12 cellular contexts compared by ENCODE assay signal in the genomic region with DNA sequence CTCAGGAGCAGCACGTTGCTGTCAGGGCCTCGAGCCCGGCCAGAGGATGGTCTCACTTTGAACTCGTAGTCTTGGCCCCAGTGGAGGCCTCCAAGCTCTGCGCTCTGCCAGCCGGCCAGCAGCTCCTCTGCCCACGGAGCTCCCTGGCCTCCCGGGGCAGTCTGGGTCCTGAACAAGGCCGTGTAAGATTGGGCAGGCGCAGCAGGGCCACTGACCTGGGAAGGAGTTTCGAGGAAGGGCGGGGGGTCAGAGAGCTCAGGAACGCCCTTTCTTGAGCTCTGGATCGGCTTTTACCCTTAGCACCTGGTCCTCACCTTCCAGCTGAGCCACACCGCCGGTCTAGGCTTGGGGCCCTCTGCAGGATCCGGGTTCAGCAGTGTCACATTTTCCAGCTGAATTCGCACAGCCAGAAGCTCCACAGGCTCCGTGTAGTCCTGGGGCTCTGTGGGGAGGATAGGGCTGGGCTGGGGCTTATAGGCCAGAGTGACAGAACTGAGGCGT. TPM values are rescaled to one million over a fixed set of nuclear protein-coding genes. Genes with fewer than 3 reads are reported as not detected.
DNase-seq lines count a peak whose midpoint lies in the region; TF ChIP-seq lines count a peak whose summit lies in the region.
"Had no signal": no experiment of that assay in that cellular context is flagged by ENCODE, and none has a peak within 500 bp of the region (broad histone marks: within the 10 kb centered on the region; RNA-seq: fewer than 3 reads in every experiment).

No MANE protein-coding gene starts in this region.

- intact Hi-C loops in MCF 10A (cut with micrococcal nuclease): no loop called here
- intact Hi-C loops in mammary epithelial cell (cut with micrococcal nuclease): no loop called here

- H3K36me3 Mint-ChIP-seq in MCF 10A (ENCODE audit: insufficient read depth, unreplicated experiment): peaks cover 5% of the 10 kb centered on the region
- no peaks in the 10 kb centered on the region for H3K36me3 Mint-ChIP-seq in nephron progenitor cell (ENCODE audit: low read depth)
- H3K36me3 Mint-ChIP-seq: CD8-positive, alpha-beta memory T cell; type B pancreatic cell had no signal

- H3K27me3 ChIP-seq in mammary epithelial cell (ENCODE audit: insufficient read depth, low read length) (no peaks in the 10 kb centered on the region), suprapubic skin (no peaks in the 10 kb centered on the region)
- H3K27me3 ChIP-seq: SJSA1 had no signal

- H3K9me3 Mint-ChIP-seq in MCF 10A (ENCODE audit: unreplicated experiment) (no peaks in the 10 kb centered on the region), nephron progenitor cell (no peaks in the 10 kb centered on the region)
- H3K9me3 Mint-ChIP-seq: CD8-positive, alpha-beta memory T cell; type B pancreatic cell had no signal

- DNase-seq in MCF 10A (ENCODE audit: unreplicated experiment): no peak
- no peak for DNase-seq in mammary epithelial cell
- no peak for DNase-seq in suprapubic skin (ENCODE audit: low spot score in 2 of 2)
- DNase-seq in nephron progenitor cell: no peak
- DNase-seq: activated naive CD4-positive, alpha-beta T cell treated with Interleukin-2 at 50 U/mL for 16 hours; CD8-positive, alpha-beta memory T cell had no signal

- WGBS in mammary epithelial cell (ENCODE audit: low coverage, missing lambda C conversion rate): 98% methylated on average over 15 of the region's 20 CpGs
- 80% methylated on average over 6 of the region's 20 CpGs for WGBS in suprapubic skin

- no peak overlapping the region for H2AFZ ChIP-seq in mammary epithelial cell (ENCODE audit: low read depth, low read length)

- no peak overlapping the region for H3K4me3 ChIP-seq in mammary epithelial cell (replicated peaks in 1 of 3; ENCODE audit: insufficient read depth in 1 of 3, low read depth in 2 of 3, low read length in 3 of 3)
- peak overlapping the region; percentile 30 for H3K4me3 ChIP-seq in suprapubic skin
- H3K4me3 ChIP-seq: SJSA1 had no signal

- CTCF ChIA-PET in MCF 10A (lab: Yijun Ruan, JAX): interaction anchor here (0.7 to 1.0 kb wide), 2 partner anchors 19 to 76 kb away, joined by 3 to 4 read pairs; no protein-coding TSS in a partner anchor
- CTCF ChIA-PET in mammary epithelial cell (lab: Charles Lee; ENCODE audit: low non-redundant PET): interaction anchor here (0.8 kb wide), 1 partner anchor 24 kb away, joined by 4 read pairs; no protein-coding TSS in a partner anchor

- TF ChIP-seq POLR2A in suprapubic skin (IDR thresholded peaks at IDR 0.05): no peak

- BruUV-seq in MCF 10A (replicated peaks; lab: Mats Ljungman, UMichigan): no TSS peak
- BruUV-seq in mammary epithelial cell (replicated peaks; lab: Mats Ljungman, UMichigan): no TSS peak

- no peak overlapping the region for H3K27ac ChIP-seq in mammary epithelial cell (ENCODE audit: insufficient read depth, low read depth, low read length)
- H3K27ac ChIP-seq in suprapubic skin: no peak overlapping the region
- H3K27ac ChIP-seq: neutrophil had no signal

- H3K4me3 Mint-ChIP-seq in MCF 10A (ENCODE audit: unreplicated experiment): no peak overlapping the region
- H3K4me3 Mint-ChIP-seq in nephron progenitor cell: no peak overlapping the region
- H3K4me3 Mint-ChIP-seq: CD8-positive, alpha-beta memory T cell; type B pancreatic cell had no signal

- dilution Hi-C loops in mammary epithelial cell (cut with HindIII; ENCODE audit: low sequenced_read_pairs): no loop called here

- no peaks in the 10 kb centered on the region for H3K27me3 Mint-ChIP-seq in MCF 10A (ENCODE audit: insufficient read depth, unreplicated experiment)
- peaks cover 22% of the 10 kb centered on the region for H3K27me3 Mint-ChIP-seq in nephron progenitor cell (ENCODE audit: low read depth, poor library complexity)

- H3K79me2 ChIP-seq in mammary epithelial cell (ENCODE audit: insufficient read depth, low read length): no peaks in the 10 kb centered on the region

- no peaks in the 10 kb centered on the region for H4K20me1 ChIP-seq in mammary epithelial cell (ENCODE audit: insufficient read depth, low read length)

- H3K36me3 ChIP-seq in mammary epithelial cell (ENCODE audit: insufficient read depth, low read length) (no peaks in the 10 kb centered on the region), suprapubic skin (no peaks in the 10 kb centered on the region)
- H3K36me3 ChIP-seq: neutrophil, SJSA1 had no signal

- H3K4me2 ChIP-seq in mammary epithelial cell (ENCODE audit: insufficient read depth, low read depth, low read length): no peak overlapping the region

- POLR2A ChIA-PET in MCF 10A (lab: Yijun Ruan, JAX): interaction anchor here (0.7 kb wide), 1 partner anchor 11 kb away, joined by 3 read pairs; no protein-coding TSS in a partner anchor

- peaks cover 49% of the 10 kb centered on the region for H3K4me1 ChIP-seq in mammary epithelial cell (ENCODE audit: insufficient read depth, low read length)
- peaks cover 53% of the 10 kb centered on the region for H3K4me1 ChIP-seq in suprapubic skin

- H3K27ac Mint-ChIP-seq in MCF 10A (ENCODE audit: low read depth, unreplicated experiment): peak overlapping the region; percentile 92
- H3K27ac Mint-ChIP-seq in nephron progenitor cell: no peak overlapping the region
- H3K27ac Mint-ChIP-seq: type B pancreatic cell had no signal

- no peak for TF ChIP-seq EP300 in suprapubic skin (IDR thresholded peaks at IDR 0.05)

- TF ChIP-seq CTCF in MCF 10A (IDR thresholded peaks at IDR 0.05; ENCODE audit: unreplicated experiment) (no peak), mammary epithelial cell (conservative IDR thresholded peaks at IDR 0.05 in 1 of 2, IDR thresholded peaks at IDR 0.05 in 1 of 2; ENCODE audit: extremely low read depth in 1 of 2, insufficient read depth in 1 of 2, low read depth in 1 of 2, low read length in 2 of 2) (no peak), suprapubic skin (IDR thresholded peaks at IDR 0.05) (no peak), nephron progenitor cell (IDR thresholded peaks at IDR 0.05) (no peak)

- H3K9ac ChIP-seq in mammary epithelial cell (ENCODE audit: insufficient read depth, low read length): no peak overlapping the region

- in situ Hi-C loops in mammary epithelial cell (cut with MboI; ENCODE audit: low sequenced_read_pairs in 2 of 2): loop anchor here (5.0 to 10.0 kb wide), 2 partner anchors 49 to 57 kb away; a partner anchor contains a TSS

- H3K9me3 ChIP-seq in mammary epithelial cell (replicated peaks; ENCODE audit: insufficient read depth, low read length) (no peaks in the 10 kb centered on the region), suprapubic skin (no peaks in the 10 kb centered on the region)
- H3K9me3 ChIP-seq: neutrophil, SJSA1 had no signal

- peaks cover 45% of the 10 kb centered on the region for H3K4me1 Mint-ChIP-seq in MCF 10A (ENCODE audit: insufficient read depth, unreplicated experiment)
- peaks cover 55% of the 10 kb centered on the region for H3K4me1 Mint-ChIP-seq in nephron progenitor cell

RNA-seq across cellular contexts. Expression of a gene that starts 2.1 kb away (rescaled TPM):
- total RNA-seq in MCF 10A (2022) (10.6 and 14.2 TPM in 2 replicates), mammary epithelial cell (1 to 10 TPM in 1 of 2 donors, under 1 TPM in 1; 0.33 to 2.0 TPM), suprapubic skin (10 to 100 TPM in 2 of 4 donors, 1 to 10 TPM in 2; 2.5 to 18.7 (median 9.6) TPM)
- polyA plus RNA-seq in mammary epithelial cell: 4.9 TPM
- polyA minus RNA-seq in mammary epithelial cell: 10.5 TPM
- total RNA-seq: activated CD8-positive, alpha-beta memory T cell treated with anti-CD3 and anti-CD28 coated beads for 36 hours; bronchial epithelial cell; CD8-positive, alpha-beta memory T cell had no signal
- polyA plus RNA-seq: CD8-positive, alpha-beta memory T cell had no signal

RNA-seq across cellular contexts. Expression of a gene that starts 23.5 kb away (rescaled TPM):
- total RNA-seq in MCF 10A (2022) (not detected in 2 replicates), mammary epithelial cell (not detected), suprapubic skin (not detected)
- polyA plus RNA-seq in mammary epithelial cell: not detected
- polyA minus RNA-seq in mammary epithelial cell: not detected
- total RNA-seq: A172; activated CD8-positive, alpha-beta memory T cell treated with anti-CD3 and anti-CD28 coated beads for 36 hours; bronchial epithelial cell; CD8-positive, alpha-beta memory T cell; SJSA1 had no signal
- polyA plus RNA-seq: CD8-positive, alpha-beta memory T cell had no signal

RNA-seq across cellular contexts. Expression of a gene that starts 30.3 kb away (rescaled TPM):
- total RNA-seq in MCF 10A (2022) (104 and 117 TPM in 2 replicates), mammary epithelial cell (10 to 100 TPM; 38.7 to 94.3 TPM), suprapubic skin (1 to 10 TPM; 1.9 to 6.8 (median 3.6) TPM)
- 68.7 TPM for polyA plus RNA-seq in mammary epithelial cell
- 53.6 TPM for polyA minus RNA-seq in mammary epithelial cell

RNA-seq across cellular contexts. Expression of a gene that starts 40.3 kb away (rescaled TPM):
- total RNA-seq in MCF 10A (2022) (not detected in 2 replicates), mammary epithelial cell (under 1 TPM in 1 of 2 donors, not detected in 1; 0.17 TPM), suprapubic skin (1 to 10 TPM in 1 of 4 donors, under 1 TPM in 2, not detected in 1; 0.72 to 1.4 (median 0.89) TPM)
- polyA plus RNA-seq in mammary epithelial cell: 0.14 TPM
- polyA minus RNA-seq in mammary epithelial cell: not detected
- total RNA-seq: A172; activated CD8-positive, alpha-beta memory T cell treated with anti-CD3 and anti-CD28 coated beads for 36 hours; bronchial epithelial cell; CD8-positive, alpha-beta memory T cell; SJSA1 had no signal
- polyA plus RNA-seq: CD8-positive, alpha-beta memory T cell had no signal

RNA-seq across cellular contexts. Expression of a gene that starts 58.5 kb away (rescaled TPM):
- total RNA-seq in MCF 10A (2022): 2.8 and 3.4 TPM in 2 replicates
- 1 to 10 TPM; 2.3 to 5.4 TPM for total RNA-seq in mammary epithelial cell
- polyA plus RNA-seq in mammary epithelial cell: 2.8 TPM
- 2.9 TPM for polyA minus RNA-seq in mammary epithelial cell
- 10 to 100 TPM in 1 of 4 donors, 1 to 10 TPM in 3; 2.0 to 11.5 (median 3.8) TPM for total RNA-seq in suprapubic skin

Comparison
In these comparisons a context has a peak if more than half of its experiments do, and no peak if none do; other contexts are left out.
1. RNA of a gene that starts 30.3 kb away (total RNA-seq): 104 to 117 TPM in MCF 10A and 38.7 to 94.3 TPM in mammary epithelial cell; 1.9 to 6.8 TPM in suprapubic skin; every median in the first group is over 4 times any median in the second.